In genomic region chr2:26913599-26914285, GRCh38 we compare ENCODE assay signal across 17 cellular contexts. TPM values are rescaled to one million over a fixed set of nuclear protein-coding genes. Genes with fewer than 3 reads are reported as not detected.
DNase-seq lines count a peak whose midpoint lies in the region; ATAC-seq, FAIRE-seq and TF ChIP-seq lines count a peak whose summit lies in the region.
"Had no signal": no experiment of that assay in that cellular context is flagged by ENCODE, and none has a peak within 500 bp of the region (broad histone marks: within the 10 kb centered on the region; RNA-seq: fewer than 3 reads in every experiment).

No MANE protein-coding gene starts in this region.

- ATAC-seq in HG02763 (IDR thresholded peaks at IDR 0.05; ENCODE audit: unreplicated experiment) (no peak), GM21360 (IDR thresholded peaks at IDR 0.05; ENCODE audit: unreplicated experiment) (no peak)
- ATAC-seq: activated CD4-positive, alpha-beta T cell treated with anti-CD3 and anti-CD28 coated beads for 36 hours; GM12878; Panc1 had no signal

- H3K9me3 ChIP-seq in kidney (ENCODE audit: control insufficient read depth in 1 of 2, low read length in 2 of 2) = no peaks in the 10 kb centered on the region
- H3K9me3 ChIP-seq: ascending aorta, upper lobe of left lung had no signal

- H3K9me3 Mint-ChIP-seq in brain (peaks cover 0 to 10% (median 6%) of the 10 kb centered on the region in 5 experiments), neural crest cell (peaks cover 6% of the 10 kb centered on the region)

- H3K27ac Mint-ChIP-seq in brain = peak overlapping the region in 1 of 5 experiments; percentile 99
- H3K27ac Mint-ChIP-seq in neural crest cell (ENCODE audit: unreplicated experiment) = no peak overlapping the region
- H3K27ac Mint-ChIP-seq: activated CD4-positive, alpha-beta T cell treated with anti-CD3 and anti-CD28 coated beads for 36 hours; memory B cell had no signal

- no peak overlapping the region for H3K9ac ChIP-seq in kidney (ENCODE audit: low read length in 2 of 2)

- no peak for FAIRE-seq in kidney (lab: Jason Lieb, UNC)
- FAIRE-seq: GM12878 had no signal

- intact Hi-C loops in cardiac septum (cut with DNase I) = no loop called here
- intact Hi-C loops in kidney (cut with DNase I) = no loop called here

- no peak overlapping the region for H3K4me3 ChIP-seq in kidney (ENCODE audit: low read length in 2 of 2)
- H3K4me3 ChIP-seq: ascending aorta, GM12878, upper lobe of left lung had no signal

- H3K36me3 Mint-ChIP-seq in brain = peaks cover 25% of the 10 kb centered on the region
- H3K36me3 Mint-ChIP-seq in neural crest cell (ENCODE audit: low read depth) = peaks cover 17% of the 10 kb centered on the region
- H3K36me3 Mint-ChIP-seq: memory B cell had no signal

- H3K27ac ChIP-seq in kidney (ENCODE audit: low read depth in 2 of 2, low read length in 2 of 2) = no peak overlapping the region
- H3K27ac ChIP-seq: ascending aorta, upper lobe of left lung had no signal

- H3K4me1 ChIP-seq in kidney (ENCODE audit: control insufficient read depth in 1 of 2, insufficient read depth in 1 of 2, low read depth in 1 of 2, low read length in 2 of 2) = no peaks in the 10 kb centered on the region
- H3K4me1 ChIP-seq: upper lobe of left lung had no signal

- peaks cover 18% of the 10 kb centered on the region for H3K4me1 Mint-ChIP-seq in brain
- peaks cover 10% of the 10 kb centered on the region for H3K4me1 Mint-ChIP-seq in neural crest cell
- H3K4me1 Mint-ChIP-seq: activated CD4-positive, alpha-beta T cell treated with anti-CD3 and anti-CD28 coated beads for 36 hours; memory B cell had no signal

- peak; percentile 74 for DNase-seq in Ammon's horn (ENCODE audit: low spot score)
- DNase-seq in cardiac septum (ENCODE audit: low spot score) = peak; percentile 67
- DNase-seq in neural crest cell (ENCODE audit: low read depth, low spot score) = no peak
- no peak for DNase-seq in NCI-H2081 treated with DMSO at 0.1 percent for 48 hours (lab: John Stamatoyannopoulos, UW)
- no peak for DNase-seq in kidney
- DNase-seq: activated CD4-positive, alpha-beta T cell treated with anti-CD3 and anti-CD28 coated beads for 36 hours; Karpas-422; NCI-H1930; NCI-H526 treated with DMSO at 0.1 percent for 48 hours; upper lobe of left lung had no signal

- no peak for TF ChIP-seq CTCF in brain (conservative IDR thresholded peaks at IDR 0.05)
- no peak for TF ChIP-seq CTCF in neural crest cell (conservative IDR thresholded peaks at IDR 0.05)
- no peak for TF ChIP-seq CTCF in kidney (IDR thresholded peaks at IDR 0.05; ENCODE audit: borderline replicate concordance, extremely low read depth, insufficient read depth)

- H3K27me3 Mint-ChIP-seq in brain (no peaks in the 10 kb centered on the region), neural crest cell (ENCODE audit: low read depth) (no peaks in the 10 kb centered on the region)

- peak overlapping the region; percentile 76 to 84 (median 82) for H3K4me3 Mint-ChIP-seq in brain
- peak overlapping the region; percentile 81 for H3K4me3 Mint-ChIP-seq in neural crest cell
- H3K4me3 Mint-ChIP-seq: activated CD4-positive, alpha-beta T cell treated with anti-CD3 and anti-CD28 coated beads for 36 hours; memory B cell had no signal

- H3K36me3 ChIP-seq in kidney (ENCODE audit: control insufficient read depth in 1 of 2, insufficient read depth in 2 of 2, low read length in 2 of 2) = no peaks in the 10 kb centered on the region
- H3K36me3 ChIP-seq: ascending aorta, upper lobe of left lung had no signal

RNA-seq across cellular contexts. Expression of gene MAPRE3, which starts 56.7 kb away (rescaled TPM):
- polyA plus RNA-seq in brain (ENCODE audit: insufficient read depth, low read depth, low replicate concordance) (130 TPM), kidney (ENCODE audit: insufficient read depth, low read depth, low replicate concordance) (49.6 TPM)
- total RNA-seq in cardiac septum (43.1 TPM), neural crest cell (16.3 and 17.5 TPM in 2 replicates), kidney (17.9 TPM)

Comparison
In these comparisons a context has a peak if more than half of its experiments do, and no peak if none do; other contexts are left out.
1. DNase-seq: peak in Ammon's horn (single experiment) and cardiac septum (single experiment); none in neural crest cell (single experiment), NCI-H2081 treated with DMSO at 0.1 percent for 48 hours (single experiment) and kidney (single experiment).